21 cellular contexts compared by ENCODE assay signal in genomic region chr19:56261932-56262331, GRCh38. TPM values are rescaled to one million over a fixed set of nuclear protein-coding genes. Genes with fewer than 3 reads are reported as not detected.
"Had no signal": no experiment of that assay in that cellular context is flagged by ENCODE, and none has a peak within 500 bp of the region (broad histone marks: within the 10 kb centered on the region; RNA-seq: fewer than 3 reads in every experiment).

No MANE protein-coding gene starts in this region.

RNA-seq across cellular contexts. Expression of gene EDDM13, which starts 10.6 kb away (rescaled TPM):
- total RNA-seq: aorta, ascending aorta, astrocyte, body of pancreas, bronchial epithelial cell, cardiac muscle cell, cardiac septum, cerebellum, chondrocyte had no signal
- polyA plus RNA-seq: aorta had no signal

RNA-seq across cellular contexts. Expression of gene ZSCAN5C, which starts 59.9 kb away (rescaled TPM):
- total RNA-seq: activated naive CD4-positive, alpha-beta T cell treated with anti-CD3 and anti-CD28 coated beads for 36 hours; activated naive CD4-positive, alpha-beta T cell treated with anti-CD3 and anti-CD28 coated beads, Interleukin-2, amount 50 U/mL, for 72 hours; activated naive CD8-positive, alpha-beta T cell treated with anti-CD3 and anti-CD28 coated beads for 36 hours; activated naive CD8-positive, alpha-beta T cell treated with anti-CD3 and anti-CD28 coated beads, Interleukin-2, amount 10 ng/mL, durations not matched to agents 7 days and 5 days; activated T-cell treated with anti-CD3 and anti-CD28 coated beads, Interleukin-2, amount 50 U/mL, for 4 hours; activated T-cell treated with anti-CD3 and anti-CD28 coated beads, Interleukin-2, amount 50 U/mL, for 72 hours; activated T-helper 1 cell treated with anti-CD3 and anti-CD28 coated beads, Interleukin-12 subunit alpha, Interleukin-12 subunit beta, Interleukin-2, Interleukin-4 antibody, amounts not matched to agents 30 ng/mL and 10 ng/mL and 1 ng/mL, durations not matched to agents 14 hours and 24 hours and 36 hours; activated T-helper 17 cell treated with anti-CD3 and anti-CD28 coated beads, Interleukin-2, amount 50 U/mL, for 72 hours; activated T-helper 2 cell treated with anti-CD3 and anti-CD28 coated beads, Interferon-gamma antibody, Interleukin-2, Interleukin-4, amounts not matched to agents 10 μg/mL and 5 μg/mL and 100 μg/mL, durations not matched to agents 14 hours and 24 hours and 36 hours; adrenal gland; aorta; ascending aorta; astrocyte; body of pancreas; breast epithelium; bronchial epithelial cell; cardiac muscle cell; cardiac septum; cerebellum; chondrocyte had no signal
- polyA plus RNA-seq: adipose tissue, adrenal gland, aorta, cardiac muscle cell had no signal
